Comparison of ENCODE assay signal across 25 cellular contexts in genomic region chr14:97832734-97833133, GRCh38.
"Had no signal": no experiment of that assay in that cellular context is flagged by ENCODE, and none has a peak within 500 bp of the region (broad histone marks: within the 10 kb centered on the region; RNA-seq: fewer than 3 reads in every experiment).

No MANE protein-coding gene starts in this region.

- H3K4me1 ChIP-seq: esophagus muscularis mucosa, gastrocnemius medialis, left lung, lower lobe of right lung, parathyroid adenoma, psoas muscle, spleen, tibial artery, upper lobe of left lung, uterus had no signal

- H3K27ac ChIP-seq: epithelial cell of prostate, esophagus muscularis mucosa, gastrocnemius medialis, left lung, lower lobe of right lung, neural progenitor cell, parathyroid adenoma, psoas muscle, spleen, tibial artery, upper lobe of left lung, uterus had no signal

- H3K27me3 ChIP-seq: gastrocnemius medialis, left lung, neural progenitor cell, tibial artery, upper lobe of left lung, uterus had no signal

- H3K36me3 Mint-ChIP-seq: memory B cell; mesothelial cell of epicardium; natural killer cell; neural progenitor cell; stimulated activated memory B cell treated with anti-CD40 and anti-IgM and Interleukin-4, amounts not matched to agents 10 μg/mL and 1 μg/mL and 100 μg/mL, for 72 hours had no signal

- H3K4me3 Mint-ChIP-seq: dendritic cell treated with granulocyte-macrophage colony-stimulating factor and Interleukin-4, amounts not matched to agents 40 ng/mL and 50 ng/mL, for 4 days; effector memory CD8-positive, alpha-beta T cell; memory B cell; mesothelial cell of epicardium; natural killer cell; neural progenitor cell; stimulated activated memory B cell treated with anti-CD40 and anti-IgM and Interleukin-4, amounts not matched to agents 10 μg/mL and 1 μg/mL and 100 μg/mL, for 72 hours; stimulated activated naive CD8-positive, alpha-beta T cell treated with anti-CD3 and anti-CD28 coated beads, Interleukin-15, Interleukin-2, amounts not matched to agents 100 ng/mL and 50 ng/mL, for 24 hours had no signal

- H3K27me3 Mint-ChIP-seq: dendritic cell treated with granulocyte-macrophage colony-stimulating factor and Interleukin-4, amounts not matched to agents 40 ng/mL and 50 ng/mL, for 4 days; memory B cell; stimulated activated memory B cell treated with anti-CD40 and anti-IgM and Interleukin-4, amounts not matched to agents 10 μg/mL and 1 μg/mL and 100 μg/mL, for 72 hours; stimulated activated naive CD8-positive, alpha-beta T cell treated with anti-CD3 and anti-CD28 coated beads, Interleukin-15, Interleukin-2, amounts not matched to agents 100 ng/mL and 50 ng/mL, for 24 hours had no signal

- H2AFZ ChIP-seq: neural progenitor cell, parathyroid adenoma had no signal

- ATAC-seq: effector memory CD8-positive, alpha-beta T cell; gastrocnemius medialis; left lung; lower lobe of right lung; natural killer cell; psoas muscle; sciatic nerve; stimulated activated memory B cell treated with anti-CD40 and anti-IgM and Interleukin-4, amounts not matched to agents 10 μg/mL and 1 μg/mL and 100 μg/mL, for 72 hours had no signal

- H3K9me3 Mint-ChIP-seq: dendritic cell treated with granulocyte-macrophage colony-stimulating factor and Interleukin-4, amounts not matched to agents 40 ng/mL and 50 ng/mL, for 4 days; effector memory CD8-positive, alpha-beta T cell; mesothelial cell of epicardium; natural killer cell; neural progenitor cell; stimulated activated naive CD8-positive, alpha-beta T cell treated with anti-CD3 and anti-CD28 coated beads, Interleukin-15, Interleukin-2, amounts not matched to agents 100 ng/mL and 50 ng/mL, for 24 hours had no signal

- H3K4me3 ChIP-seq: esophagus muscularis mucosa, gastrocnemius medialis, left lung, lower lobe of right lung, neural progenitor cell, psoas muscle, spleen, tibial artery, upper lobe of left lung, uterus had no signal

- H3K9me3 ChIP-seq: esophagus muscularis mucosa, gastrocnemius medialis, left lung, lower lobe of right lung, psoas muscle, spleen, tibial artery, upper lobe of left lung, uterus had no signal

- H3K79me2 ChIP-seq: parathyroid adenoma had no signal

- H3K27ac Mint-ChIP-seq: dendritic cell treated with granulocyte-macrophage colony-stimulating factor and Interleukin-4, amounts not matched to agents 40 ng/mL and 50 ng/mL, for 4 days; effector memory CD8-positive, alpha-beta T cell; memory B cell; mesothelial cell of epicardium; natural killer cell; neural progenitor cell; stimulated activated memory B cell treated with anti-CD40 and anti-IgM and Interleukin-4, amounts not matched to agents 10 μg/mL and 1 μg/mL and 100 μg/mL, for 72 hours; stimulated activated naive CD8-positive, alpha-beta T cell treated with anti-CD3 and anti-CD28 coated beads, Interleukin-15, Interleukin-2, amounts not matched to agents 100 ng/mL and 50 ng/mL, for 24 hours had no signal

- H3K36me3 ChIP-seq: esophagus muscularis mucosa, gastrocnemius medialis, left lung, lower lobe of right lung, neural progenitor cell, spleen, tibial artery, upper lobe of left lung, uterus had no signal

- H3K4me1 Mint-ChIP-seq: memory B cell; mesothelial cell of epicardium; stimulated activated memory B cell treated with anti-CD40 and anti-IgM and Interleukin-4, amounts not matched to agents 10 μg/mL and 1 μg/mL and 100 μg/mL, for 72 hours had no signal

- DNase-seq: effector memory CD8-positive, alpha-beta T cell; gastrocnemius medialis; islet precursor cell; lower lobe of right lung; natural killer cell; occipital lobe; psoas muscle; spleen; stimulated activated CD4-positive, alpha-beta T cell treated with anti-CD3 and anti-CD28 coated beads, Interleukin-15, amount 100 ng/mL, for 24 hours; stimulated activated CD4-positive, alpha-beta T cell treated with anti-CD3 and anti-CD28 coated beads, Interleukin-1b, Interleukin-23, amount 100 ng/mL, for 48 hours; stimulated activated CD4-positive, alpha-beta T cell treated with anti-CD3 and anti-CD28 coated beads, Interleukin-4, amount 100 ng/mL, for 24 hours; tibial artery; uterus had no signal
